21 cellular contexts compared by ENCODE assay signal in genomic region chr3:122986790-122987189, GRCh38. TPM values are rescaled to one million over a fixed set of nuclear protein-coding genes. Genes with fewer than 3 reads are reported as not detected.
DNase-seq lines count a peak whose midpoint lies in the region; ATAC-seq and TF ChIP-seq lines count a peak whose summit lies in the region.
"Had no signal": no experiment of that assay in that cellular context is flagged by ENCODE, and none has a peak within 500 bp of the region (broad histone marks: within the 10 kb centered on the region; RNA-seq: fewer than 3 reads in every experiment).

No MANE protein-coding gene starts in this region.

- peaks cover 12% of the 10 kb centered on the region for H3K27me3 Mint-ChIP-seq in activated naive CD8-positive, alpha-beta T cell treated with anti-CD3 and anti-CD28 coated beads, Interleukin-2, amount 50 U/mL, for 24 hours
- H3K27me3 Mint-ChIP-seq in activated naive CD8-positive, alpha-beta T cell treated with anti-CD3 and anti-CD28 coated beads for 36 hours, result peaks cover 32% of the 10 kb centered on the region

- no peak for DNase-seq in activated naive CD8-positive, alpha-beta T cell treated with anti-CD3 and anti-CD28 coated beads, Interleukin-2, amount 50 U/mL, for 24 hours
- DNase-seq in activated naive CD8-positive, alpha-beta T cell treated with anti-CD3 and anti-CD28 coated beads for 36 hours, result no peak
- DNase-seq in ecto neural progenitor cell (ENCODE audit: low spot score), result peak; percentile 78
- no peak for DNase-seq in neuronal stem cell (ENCODE audit: low spot score)
- DNase-seq in GM19240 (ENCODE audit: insufficient read length, low spot score), result no peak
- DNase-seq in mesenteric fat pad (ENCODE audit: low spot score), result no peak
- DNase-seq in ascending aorta (ENCODE audit: low spot score in 2 of 2), result no peak
- DNase-seq: BE2C, GDM1, KG1, NCI-H1436, NCI-H510A treated with DMSO at 0.1 percent for 48 hours, OCI-M1, SHP77 treated with DMSO at 0.1 percent for 48 hours had no signal

- H3K27me3 ChIP-seq in iPS-20b (ENCODE audit: insufficient read depth, low read length), result no peaks in the 10 kb centered on the region
- H3K27me3 ChIP-seq in neuronal stem cell (ENCODE audit: control insufficient read depth in 3 of 3, insufficient read depth in 3 of 3, low read depth in 1 of 3, low read length in 3 of 3), result no peaks in the 10 kb centered on the region
- peaks cover 3% of the 10 kb centered on the region for H3K27me3 ChIP-seq in ascending aorta

- H3K4me3 Mint-ChIP-seq in activated naive CD8-positive, alpha-beta T cell treated with anti-CD3 and anti-CD28 coated beads, Interleukin-2, amount 50 U/mL, for 24 hours, result no peak overlapping the region
- H3K4me3 Mint-ChIP-seq in activated naive CD8-positive, alpha-beta T cell treated with anti-CD3 and anti-CD28 coated beads for 36 hours, result no peak overlapping the region

- no peak for TF ChIP-seq CTCF in ascending aorta (IDR thresholded peaks at IDR 0.05)

- no peaks in the 10 kb centered on the region for H3K4me1 Mint-ChIP-seq in activated naive CD8-positive, alpha-beta T cell treated with anti-CD3 and anti-CD28 coated beads, Interleukin-2, amount 50 U/mL, for 24 hours
- H3K4me1 Mint-ChIP-seq in activated naive CD8-positive, alpha-beta T cell treated with anti-CD3 and anti-CD28 coated beads for 36 hours, result no peaks in the 10 kb centered on the region

- ATAC-seq in activated naive CD8-positive, alpha-beta T cell treated with anti-CD3 and anti-CD28 coated beads, Interleukin-2, amount 50 U/mL, for 24 hours, result no peak
- ATAC-seq: HepG2, SK-N-SH treated with all-trans-retinoic acid at 6 μM for 48 hours had no signal

- H4K91ac ChIP-seq in neuronal stem cell (ENCODE audit: low read depth, low read length, poor library complexity), result no peak overlapping the region

- H3K9me3 ChIP-seq in iPS-20b (ENCODE audit: insufficient read depth, low read depth, low read length) (no peaks in the 10 kb centered on the region), neuronal stem cell (replicated peaks in 1 of 2; ENCODE audit: control insufficient read depth in 2 of 2, insufficient read depth in 1 of 2, low read depth in 1 of 2, low read length in 2 of 2) (no peaks in the 10 kb centered on the region), ascending aorta (no peaks in the 10 kb centered on the region)
- H3K9me3 ChIP-seq: BE2C, HAP-1 had no signal

- H3K36me3 ChIP-seq in iPS-20b (ENCODE audit: insufficient read depth, low read depth, low read length) (no peaks in the 10 kb centered on the region), neuronal stem cell (replicated peaks in 1 of 2; ENCODE audit: control insufficient read depth in 2 of 2, insufficient read depth in 2 of 2, low read length in 2 of 2) (peaks cover 0 to 68% of the 10 kb centered on the region in 2 donors), ascending aorta (no peaks in the 10 kb centered on the region)
- H3K36me3 ChIP-seq: BE2C, HAP-1 had no signal

- H3K9me3 Mint-ChIP-seq in activated naive CD8-positive, alpha-beta T cell treated with anti-CD3 and anti-CD28 coated beads, Interleukin-2, amount 50 U/mL, for 24 hours, result no peaks in the 10 kb centered on the region
- no peaks in the 10 kb centered on the region for H3K9me3 Mint-ChIP-seq in activated naive CD8-positive, alpha-beta T cell treated with anti-CD3 and anti-CD28 coated beads for 36 hours

- no CpG with 5 or more reads among the region's 6 CpGs for WGBS in neuronal stem cell (ENCODE audit: extremely low coverage in 2 of 2, insufficient read length in 2 of 2, insufficient replicate concordance in 1 of 2), 2 donors

- no peak overlapping the region for H2BK5ac ChIP-seq in neuronal stem cell (ENCODE audit: low read length)

- no peak overlapping the region for H3K18ac ChIP-seq in neuronal stem cell (ENCODE audit: low read length)

- H3K27ac Mint-ChIP-seq in activated naive CD8-positive, alpha-beta T cell treated with anti-CD3 and anti-CD28 coated beads, Interleukin-2, amount 50 U/mL, for 24 hours, result peak overlapping the region; percentile 65
- H3K27ac Mint-ChIP-seq in activated naive CD8-positive, alpha-beta T cell treated with anti-CD3 and anti-CD28 coated beads for 36 hours, result no peak overlapping the region

- H4K8ac ChIP-seq in neuronal stem cell (ENCODE audit: low read depth, low read length), result no peak overlapping the region

- H2BK15ac ChIP-seq in neuronal stem cell (ENCODE audit: low read length), result no peak overlapping the region

- H3K4me2 ChIP-seq in neuronal stem cell (ENCODE audit: insufficient read depth, low read length, poor library complexity, severe bottlenecking), result peak overlapping the region; percentile 11

- no peaks in the 10 kb centered on the region for H3K36me3 Mint-ChIP-seq in activated naive CD8-positive, alpha-beta T cell treated with anti-CD3 and anti-CD28 coated beads, Interleukin-2, amount 50 U/mL, for 24 hours (ENCODE audit: low read depth)
- H3K36me3 Mint-ChIP-seq in activated naive CD8-positive, alpha-beta T cell treated with anti-CD3 and anti-CD28 coated beads for 36 hours, result no peaks in the 10 kb centered on the region

- no peaks in the 10 kb centered on the region for H3K79me1 ChIP-seq in neuronal stem cell (ENCODE audit: low read depth, low read length)

- no peak overlapping the region for H2AFZ ChIP-seq in neuronal stem cell (ENCODE audit: low read length)

- H3K4me1 ChIP-seq in iPS-20b (ENCODE audit: insufficient read depth, low read length) (peaks cover 58% of the 10 kb centered on the region), neuronal stem cell (ENCODE audit: control insufficient read depth in 2 of 2, insufficient read depth in 1 of 2, low read depth in 1 of 2, low read length in 2 of 2) (peaks cover 40 to 67% of the 10 kb centered on the region in 2 donors), ascending aorta (peaks cover 0 to 2% of the 10 kb centered on the region in 2 donors)
- H3K4me1 ChIP-seq: HAP-1 had no signal

- peak overlapping the region; percentile 49; the same call in 1 of the 2 replicates for H3K9ac ChIP-seq in iPS-20b (ENCODE audit: low read depth, low read length)
- no peak overlapping the region for H3K9ac ChIP-seq in neuronal stem cell (ENCODE audit: low read depth, low read length, poor library complexity)

- H3K4me3 ChIP-seq in iPS-20b (ENCODE audit: low read length), result peak overlapping the region; percentile 38; the same call in 1 of the 2 replicates
- H3K4me3 ChIP-seq in neuronal stem cell (ENCODE audit: low read length in 2 of 2), result no peak overlapping the region
- H3K4me3 ChIP-seq in ascending aorta, result no peak overlapping the region
- H3K4me3 ChIP-seq: HAP-1 had no signal

- peak overlapping the region; percentile 38 for H2AK5ac ChIP-seq in neuronal stem cell (ENCODE audit: low read depth, low read length)

- intact Hi-C loops in ascending aorta (cut with DNase I), result no loop called here

- H2BK12ac ChIP-seq in neuronal stem cell (ENCODE audit: low read length), result no peak overlapping the region

- no peak overlapping the region for H3K4ac ChIP-seq in neuronal stem cell (ENCODE audit: low read length)

- peak overlapping the region; percentile 6 for H3K27ac ChIP-seq in iPS-20b (ENCODE audit: low read length)
- peak overlapping the region; percentile 45 for H3K27ac ChIP-seq in neuronal stem cell (replicated peaks; ENCODE audit: low read length)
- H3K27ac ChIP-seq in ascending aorta, result no peak overlapping the region
- H3K27ac ChIP-seq: 22Rv1 had no signal

- no peak overlapping the region for H2BK120ac ChIP-seq in neuronal stem cell (ENCODE audit: low read depth, low read length)

- no peak overlapping the region for H3K23ac ChIP-seq in neuronal stem cell (ENCODE audit: low read depth, low read length, poor library complexity)

- H3K14ac ChIP-seq in neuronal stem cell (ENCODE audit: low read length), result no peak overlapping the region

RNA-seq across cellular contexts. Expression of gene SEMA5B, which starts 40.8 kb away (rescaled TPM):
- total RNA-seq in activated naive CD8-positive, alpha-beta T cell treated with anti-CD3 and anti-CD28 coated beads for 36 hours, result not detected
- polyA plus RNA-seq in neuronal stem cell (2013, experiment 1 of 2), result 19.4 TPM
- polyA plus RNA-seq in neuronal stem cell (2013, experiment 2 of 2), result 18.9 TPM
- total RNA-seq in mesenteric fat pad, result not detected
- 0.85 TPM for total RNA-seq in ascending aorta
- total RNA-seq: HepG2, RPMI7951 had no signal
- polyA plus RNA-seq: AG04450, HepG2 had no signal

Comparison
In these comparisons a context has a peak if more than half of its experiments do, and no peak if none do; other contexts are left out.
1. H3K27ac ChIP-seq: peak in iPS-20b (single experiment) and neuronal stem cell (single experiment); none in ascending aorta (0 of 2).